In genomic region chr12:70028515-70028914, GRCh38 we compare ENCODE assay signal across 30 cellular contexts.
"Had no signal": no experiment of that assay in that cellular context is flagged by ENCODE, and none has a peak within 500 bp of the region (broad histone marks: within the 10 kb centered on the region; RNA-seq: fewer than 3 reads in every experiment).

No MANE protein-coding gene starts in this region.

- H3K27me3 ChIP-seq: MG63 had no signal

- H3K27ac ChIP-seq: KMS-11 had no signal

- H3K9me3 ChIP-seq: MG63 had no signal

- H3K4me3 ChIP-seq: MG63 had no signal

- H3K36me3 ChIP-seq: MG63 had no signal

- DNase-seq: Karpas-422, Kasumi-1, KG1, MG63, MM.1S, MV-4-11, NCI-H1048, NCI-H1092, NCI-H1092 treated with DMSO at 0.1 percent for 48 hours, NCI-H1105, NCI-H1105 treated with DMSO at 0.1 percent for 48 hours, NCI-H1417, NCI-H1417 treated with DMSO at 0.1 percent for 48 hours, NCI-H1436, NCI-H1436 treated with DMSO at 0.1 percent for 48 hours, NCI-H146, NCI-H187, NCI-H187 treated with DMSO at 0.1 percent for 48 hours, NCI-H1930, NCI-H2029, NCI-H2029 treated with DMSO at 0.1 percent for 48 hours, NCI-H2081, NCI-H2081 treated with DMSO at 0.1 percent for 48 hours, NCI-H2107, NCI-H2227 treated with DMSO at 0.1 percent for 48 hours, NCI-H226, NCI-H345, NCI-H446, NCI-H446 treated with DMSO at 0.1 percent for 48 hours had no signal
